ENCODE assay signal across 2 cellular contexts in the genomic region with DNA sequence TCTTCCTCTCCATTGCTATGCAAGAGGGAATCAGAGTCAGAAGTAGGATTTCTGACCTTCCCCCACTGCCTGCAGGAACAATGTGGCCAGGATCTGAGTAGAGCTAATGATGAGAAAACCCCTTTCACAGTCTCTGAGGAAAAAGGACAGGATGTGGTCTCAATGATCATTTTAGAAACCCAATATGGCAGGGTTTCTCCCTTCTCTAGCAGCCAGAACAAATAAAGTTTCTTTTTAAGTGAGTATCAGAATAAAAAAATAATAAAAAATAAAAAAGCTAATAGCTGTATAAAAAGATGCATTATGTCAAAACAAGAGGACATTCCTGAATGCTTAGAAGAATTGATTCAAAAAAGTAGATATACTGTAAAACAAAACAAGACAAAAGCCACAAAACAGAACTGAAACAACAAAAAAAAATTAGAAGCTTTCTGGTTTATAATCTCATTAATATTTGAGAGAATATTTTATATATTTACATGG.
TF ChIP-seq lines count a peak whose summit lies in the region.

No MANE protein-coding gene starts in this region.

TF ChIP-seq in H1, 55 proteins besides CTCF, POLR2A, EP300 and RAD21 (continued from another document):
- no peak for TF ChIP-seq CEBPB (IDR thresholded peaks at IDR 0.05; ENCODE audit: low read depth, low read length)
- no peak for TF ChIP-seq HDAC2 (IDR thresholded peaks at IDR 0.05; ENCODE audit: borderline replicate concordance in 1 of 2, low read depth in 2 of 2, low read length in 2 of 2)
- TF ChIP-seq KDM4A (IDR thresholded peaks at IDR 0.05; ENCODE audit: low read depth, low read length, severe bottlenecking) = no peak
- no peak for TF ChIP-seq EZH2 (IDR thresholded peaks at IDR 0.05; ENCODE audit: low read depth, low read length, severe bottlenecking)
- no peak for TF ChIP-seq CREB1 (IDR thresholded peaks at IDR 0.05)
- TF ChIP-seq BCL11A (IDR thresholded peaks at IDR 0.05; ENCODE audit: low read depth in 2 of 2, low read length in 2 of 2) = no peak
- no peak for TF ChIP-seq YY1 (IDR thresholded peaks at IDR 0.05; ENCODE audit: low read depth, low read length)
- no peak for TF ChIP-seq USF2 (IDR thresholded peaks at IDR 0.05; ENCODE audit: low read length)

TF ChIP-seq in HepG2, 621 proteins besides CTCF, POLR2A, EP300 and RAD21 (continued from another document):
- TF ChIP-seq, protein P1, sequence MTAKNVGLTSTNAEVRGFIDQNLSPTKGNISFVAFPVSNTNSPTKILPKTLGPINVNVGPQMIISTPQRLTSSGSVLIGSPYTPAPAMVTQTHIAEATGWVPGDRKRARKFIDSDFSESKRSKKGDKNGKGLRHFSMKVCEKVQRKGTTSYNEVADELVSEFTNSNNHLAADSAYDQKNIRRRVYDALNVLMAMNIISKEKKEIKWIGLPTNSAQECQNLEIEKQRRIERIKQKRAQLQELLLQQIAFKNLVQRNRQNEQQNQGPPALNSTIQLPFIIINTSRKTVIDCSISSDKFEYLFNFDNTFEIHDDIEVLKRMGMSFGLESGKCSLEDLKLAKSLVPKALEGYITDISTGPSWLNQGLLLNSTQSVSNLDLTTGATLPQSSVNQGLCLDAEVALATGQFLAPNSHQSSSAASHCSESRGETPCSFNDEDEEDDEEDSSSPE (CRISPR knock-in tag; IDR thresholded peaks at IDR 0.05) = no peak
- TF ChIP-seq TBL1XR1 (IDR thresholded peaks at IDR 0.05; ENCODE audit: borderline replicate concordance, low read length, partially characterized antibody) (no peak), SNAI1 (CRISPR knock-in tag; IDR thresholded peaks at IDR 0.05; ENCODE audit: borderline replicate concordance) (no peak), ETV6 (CRISPR knock-in tag; conservative IDR thresholded peaks at IDR 0.05) (no peak), GZF1 (CRISPR knock-in tag; IDR thresholded peaks at IDR 0.05) (no peak), MBNL3 (CRISPR knock-in tag; conservative IDR thresholded peaks at IDR 0.05) (no peak), MATR3 (CRISPR knock-in tag; IDR thresholded peaks at IDR 0.05) (no peak), SOX13 (IDR thresholded peaks at IDR 0.05) (no peak), SOX13 (CRISPR knock-in tag; conservative IDR thresholded peaks at IDR 0.05 in 1 of 2, IDR thresholded peaks at IDR 0.05 in 1 of 2) (no peak), RARG (CRISPR knock-in tag; IDR thresholded peaks at IDR 0.05; ENCODE audit: low read depth) (no peak), ZNF83 (CRISPR knock-in tag; IDR thresholded peaks at IDR 0.05; ENCODE audit: borderline replicate concordance) (no peak), YEATS2 (CRISPR knock-in tag; IDR thresholded peaks at IDR 0.05; ENCODE audit: borderline replicate concordance) (no peak), ZNF451 (CRISPR knock-in tag; IDR thresholded peaks at IDR 0.05) (no peak), HHEX (CRISPR knock-in tag; IDR thresholded peaks at IDR 0.05) (no peak), ZNF567 (CRISPR knock-in tag; IDR thresholded peaks at IDR 0.05; ENCODE audit: borderline replicate concordance) (no peak), MYNN (CRISPR knock-in tag; IDR thresholded peaks at IDR 0.05; ENCODE audit: low read depth) (no peak)
- TF ChIP-seq, protein P2, sequence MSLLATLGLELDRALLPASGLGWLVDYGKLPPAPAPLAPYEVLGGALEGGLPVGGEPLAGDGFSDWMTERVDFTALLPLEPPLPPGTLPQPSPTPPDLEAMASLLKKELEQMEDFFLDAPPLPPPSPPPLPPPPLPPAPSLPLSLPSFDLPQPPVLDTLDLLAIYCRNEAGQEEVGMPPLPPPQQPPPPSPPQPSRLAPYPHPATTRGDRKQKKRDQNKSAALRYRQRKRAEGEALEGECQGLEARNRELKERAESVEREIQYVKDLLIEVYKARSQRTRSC (CRISPR knock-in tag; IDR thresholded peaks at IDR 0.05; ENCODE audit: low read depth) = no peak
- TF ChIP-seq, protein P3, sequence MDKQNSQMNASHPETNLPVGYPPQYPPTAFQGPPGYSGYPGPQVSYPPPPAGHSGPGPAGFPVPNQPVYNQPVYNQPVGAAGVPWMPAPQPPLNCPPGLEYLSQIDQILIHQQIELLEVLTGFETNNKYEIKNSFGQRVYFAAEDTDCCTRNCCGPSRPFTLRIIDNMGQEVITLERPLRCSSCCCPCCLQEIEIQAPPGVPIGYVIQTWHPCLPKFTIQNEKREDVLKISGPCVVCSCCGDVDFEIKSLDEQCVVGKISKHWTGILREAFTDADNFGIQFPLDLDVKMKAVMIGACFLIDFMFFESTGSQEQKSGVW (CRISPR knock-in tag; IDR thresholded peaks at IDR 0.05; ENCODE audit: borderline replicate concordance) = no peak
